In the genomic region with DNA sequence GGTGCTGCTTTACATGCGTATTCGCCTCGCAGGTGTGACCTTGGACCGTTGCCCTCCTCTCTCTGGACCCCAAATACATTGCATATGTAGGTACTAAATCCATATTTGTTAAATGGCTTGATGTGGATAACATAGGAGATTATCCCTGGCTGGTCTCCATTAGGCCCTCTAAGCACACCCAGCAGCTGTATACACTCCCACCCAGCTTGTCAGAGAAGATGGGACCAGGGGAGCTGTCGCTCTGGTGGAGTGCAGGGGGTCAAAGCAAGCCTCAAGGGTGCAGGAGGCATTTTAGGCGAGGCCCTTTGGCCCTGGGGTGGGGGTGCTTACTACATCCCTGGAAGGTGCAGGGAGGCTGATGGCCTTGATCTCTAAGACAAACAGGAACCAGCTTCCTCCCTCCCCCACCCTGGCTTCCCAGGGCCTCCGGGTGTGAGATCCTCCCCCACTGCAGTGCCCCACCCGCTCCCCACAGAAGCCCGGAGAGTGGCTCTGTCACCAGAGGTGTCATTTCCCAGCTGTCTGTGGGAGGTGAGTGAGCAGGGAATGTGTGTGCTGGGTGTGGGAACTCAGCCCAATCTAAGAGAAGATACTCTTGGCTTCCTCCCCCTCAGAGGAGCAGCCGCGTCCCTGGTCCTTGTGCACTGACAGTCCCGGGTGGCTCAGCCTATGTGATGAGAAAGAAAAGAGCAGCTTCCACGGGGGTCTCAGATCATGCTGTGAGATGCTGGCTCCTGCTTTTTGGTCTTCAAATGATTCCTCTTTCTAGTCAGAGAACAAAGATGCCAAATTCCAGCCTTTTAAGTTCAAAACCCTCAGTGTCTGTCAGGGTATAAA, we compare ENCODE assay signal across 1 cellular context.
TF ChIP-seq lines count a peak whose summit lies in the region.

No MANE protein-coding gene starts in this region.

TF ChIP-seq in HepG2, 621 proteins besides CTCF, POLR2A, EP300 and RAD21 (continued from another document and continues in another):
- TF ChIP-seq ZNF687 (CRISPR knock-in tag; IDR thresholded peaks at IDR 0.05) (peak; percentile 41; the same call in 1 of the 2 replicates), PLRG1 (conservative IDR thresholded peaks at IDR 0.05) (no peak), KDM5A (IDR thresholded peaks at IDR 0.05; ENCODE audit: borderline replicate concordance, low read length) (no peak), NR0B2 (CRISPR knock-in tag; IDR thresholded peaks at IDR 0.05) (no peak), ZSCAN25 (CRISPR knock-in tag; IDR thresholded peaks at IDR 0.05) (no peak), KDM3A (CRISPR knock-in tag; IDR thresholded peaks at IDR 0.05; ENCODE audit: low read depth) (no peak), FLYWCH1 (CRISPR knock-in tag; IDR thresholded peaks at IDR 0.05) (no peak), SP140L (CRISPR knock-in tag; IDR thresholded peaks at IDR 0.05; ENCODE audit: borderline replicate concordance) (no peak), TCF12 (IDR thresholded peaks at IDR 0.05) (no peak), TCF12 (CRISPR knock-in tag; IDR thresholded peaks at IDR 0.05) (no peak), ISX (CRISPR knock-in tag; conservative IDR thresholded peaks at IDR 0.05) (no peak), GATAD2A (CRISPR knock-in tag; IDR thresholded peaks at IDR 0.05) (peak; percentile 68), TAF1 (CRISPR knock-in tag; IDR thresholded peaks at IDR 0.05) (0 out of 2 replicates have a peak, but pooled peaks have one; percentile 24), FOXC1 (CRISPR knock-in tag; IDR thresholded peaks at IDR 0.05; ENCODE audit: borderline replicate concordance) (no peak), ZBTB44 (CRISPR knock-in tag; IDR thresholded peaks at IDR 0.05) (no peak), MAZ (IDR thresholded peaks at IDR 0.05; ENCODE audit: borderline replicate concordance, low read depth, low read length) (no peak), MAZ (CRISPR knock-in tag; IDR thresholded peaks at IDR 0.05; ENCODE audit: low read depth) (no peak; the same call in none of the 2 replicates), CHCHD3 (CRISPR knock-in tag; IDR thresholded peaks at IDR 0.05) (no peak), DDIT3 (CRISPR knock-in tag; IDR thresholded peaks at IDR 0.05) (no peak), SETDB1 (CRISPR knock-in tag; IDR thresholded peaks at IDR 0.05; ENCODE audit: borderline replicate concordance) (no peak), DMAP1 (CRISPR knock-in tag; IDR thresholded peaks at IDR 0.05) (no peak), NONO (IDR thresholded peaks at IDR 0.05) (no peak), NONO (CRISPR knock-in tag; conservative IDR thresholded peaks at IDR 0.05) (peak; percentile 47), JARID2 (CRISPR knock-in tag; IDR thresholded peaks at IDR 0.05; ENCODE audit: insufficient replicate concordance) (no peak), ZNF160 (CRISPR knock-in tag; IDR thresholded peaks at IDR 0.05) (no peak), KAT7 (CRISPR knock-in tag; IDR thresholded peaks at IDR 0.05; ENCODE audit: borderline replicate concordance) (no peak), FIP1L1 (IDR thresholded peaks at IDR 0.05; ENCODE audit: borderline replicate concordance, insufficient read depth, low read depth, low read length) (no peak), ZNF615 (CRISPR knock-in tag; IDR thresholded peaks at IDR 0.05; ENCODE audit: borderline replicate concordance) (no peak), SOX6 (IDR thresholded peaks at IDR 0.05) (no peak), SOX6 (CRISPR knock-in tag; IDR thresholded peaks at IDR 0.05) (peak; percentile 63), ZNF431 (CRISPR knock-in tag; IDR thresholded peaks at IDR 0.05; ENCODE audit: borderline replicate concordance, low read depth) (0 out of 2 replicates have a peak, but pooled peaks have one; percentile 22), DPF2 (CRISPR knock-in tag; IDR thresholded peaks at IDR 0.05; ENCODE audit: borderline replicate concordance, low read depth) (0 out of 2 replicates have a peak, but pooled peaks have one; percentile 35)
- TF ChIP-seq, protein P1, sequence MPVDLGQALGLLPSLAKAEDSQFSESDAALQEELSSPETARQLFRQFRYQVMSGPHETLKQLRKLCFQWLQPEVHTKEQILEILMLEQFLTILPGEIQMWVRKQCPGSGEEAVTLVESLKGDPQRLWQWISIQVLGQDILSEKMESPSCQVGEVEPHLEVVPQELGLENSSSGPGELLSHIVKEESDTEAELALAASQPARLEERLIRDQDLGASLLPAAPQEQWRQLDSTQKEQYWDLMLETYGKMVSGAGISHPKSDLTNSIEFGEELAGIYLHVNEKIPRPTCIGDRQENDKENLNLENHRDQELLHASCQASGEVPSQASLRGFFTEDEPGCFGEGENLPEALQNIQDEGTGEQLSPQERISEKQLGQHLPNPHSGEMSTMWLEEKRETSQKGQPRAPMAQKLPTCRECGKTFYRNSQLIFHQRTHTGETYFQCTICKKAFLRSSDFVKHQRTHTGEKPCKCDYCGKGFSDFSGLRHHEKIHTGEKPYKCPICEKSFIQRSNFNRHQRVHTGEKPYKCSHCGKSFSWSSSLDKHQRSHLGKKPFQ (CRISPR knock-in tag; IDR thresholded peaks at IDR 0.05; ENCODE audit: insufficient replicate concordance): no peak
- TF ChIP-seq, protein P2, sequence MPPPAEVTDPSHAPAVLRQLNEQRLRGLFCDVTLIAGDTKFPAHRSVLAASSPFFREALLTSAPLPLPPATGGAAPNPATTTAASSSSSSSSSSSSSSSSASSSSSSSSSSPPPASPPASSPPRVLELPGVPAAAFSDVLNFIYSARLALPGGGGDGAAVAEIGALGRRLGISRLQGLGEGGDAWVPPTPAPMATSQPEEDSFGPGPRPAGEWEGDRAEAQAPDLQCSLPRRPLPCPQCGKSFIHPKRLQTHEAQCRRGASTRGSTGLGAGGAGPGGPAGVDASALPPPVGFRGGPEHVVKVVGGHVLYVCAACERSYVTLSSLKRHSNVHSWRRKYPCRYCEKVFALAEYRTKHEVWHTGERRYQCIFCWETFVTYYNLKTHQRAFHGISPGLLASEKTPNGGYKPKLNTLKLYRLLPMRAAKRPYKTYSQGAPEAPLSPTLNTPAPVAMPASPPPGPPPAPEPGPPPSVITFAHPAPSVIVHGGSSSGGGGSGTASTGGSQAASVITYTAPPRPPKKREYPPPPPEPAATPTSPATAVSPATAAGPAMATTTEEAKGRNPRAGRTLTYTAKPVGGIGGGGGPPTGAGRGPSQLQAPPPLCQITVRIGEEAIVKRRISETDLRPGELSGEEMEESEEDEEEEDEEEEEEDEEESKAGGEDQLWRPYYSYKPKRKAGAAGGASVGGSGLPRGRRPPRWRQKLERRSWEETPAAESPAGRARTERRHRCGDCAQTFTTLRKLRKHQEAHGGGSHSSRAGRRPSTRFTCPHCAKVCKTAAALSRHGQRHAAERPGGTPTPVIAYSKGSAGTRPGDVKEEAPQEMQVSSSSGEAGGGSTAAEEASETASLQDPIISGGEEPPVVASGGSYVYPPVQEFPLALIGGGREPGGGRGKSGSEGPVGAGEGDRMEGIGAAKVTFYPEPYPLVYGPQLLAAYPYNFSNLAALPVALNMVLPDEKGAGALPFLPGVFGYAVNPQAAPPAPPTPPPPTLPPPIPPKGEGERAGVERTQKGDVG (CRISPR knock-in tag; IDR thresholded peaks at IDR 0.05; ENCODE audit: borderline replicate concordance): no peak
- TF ChIP-seq, protein P3, sequence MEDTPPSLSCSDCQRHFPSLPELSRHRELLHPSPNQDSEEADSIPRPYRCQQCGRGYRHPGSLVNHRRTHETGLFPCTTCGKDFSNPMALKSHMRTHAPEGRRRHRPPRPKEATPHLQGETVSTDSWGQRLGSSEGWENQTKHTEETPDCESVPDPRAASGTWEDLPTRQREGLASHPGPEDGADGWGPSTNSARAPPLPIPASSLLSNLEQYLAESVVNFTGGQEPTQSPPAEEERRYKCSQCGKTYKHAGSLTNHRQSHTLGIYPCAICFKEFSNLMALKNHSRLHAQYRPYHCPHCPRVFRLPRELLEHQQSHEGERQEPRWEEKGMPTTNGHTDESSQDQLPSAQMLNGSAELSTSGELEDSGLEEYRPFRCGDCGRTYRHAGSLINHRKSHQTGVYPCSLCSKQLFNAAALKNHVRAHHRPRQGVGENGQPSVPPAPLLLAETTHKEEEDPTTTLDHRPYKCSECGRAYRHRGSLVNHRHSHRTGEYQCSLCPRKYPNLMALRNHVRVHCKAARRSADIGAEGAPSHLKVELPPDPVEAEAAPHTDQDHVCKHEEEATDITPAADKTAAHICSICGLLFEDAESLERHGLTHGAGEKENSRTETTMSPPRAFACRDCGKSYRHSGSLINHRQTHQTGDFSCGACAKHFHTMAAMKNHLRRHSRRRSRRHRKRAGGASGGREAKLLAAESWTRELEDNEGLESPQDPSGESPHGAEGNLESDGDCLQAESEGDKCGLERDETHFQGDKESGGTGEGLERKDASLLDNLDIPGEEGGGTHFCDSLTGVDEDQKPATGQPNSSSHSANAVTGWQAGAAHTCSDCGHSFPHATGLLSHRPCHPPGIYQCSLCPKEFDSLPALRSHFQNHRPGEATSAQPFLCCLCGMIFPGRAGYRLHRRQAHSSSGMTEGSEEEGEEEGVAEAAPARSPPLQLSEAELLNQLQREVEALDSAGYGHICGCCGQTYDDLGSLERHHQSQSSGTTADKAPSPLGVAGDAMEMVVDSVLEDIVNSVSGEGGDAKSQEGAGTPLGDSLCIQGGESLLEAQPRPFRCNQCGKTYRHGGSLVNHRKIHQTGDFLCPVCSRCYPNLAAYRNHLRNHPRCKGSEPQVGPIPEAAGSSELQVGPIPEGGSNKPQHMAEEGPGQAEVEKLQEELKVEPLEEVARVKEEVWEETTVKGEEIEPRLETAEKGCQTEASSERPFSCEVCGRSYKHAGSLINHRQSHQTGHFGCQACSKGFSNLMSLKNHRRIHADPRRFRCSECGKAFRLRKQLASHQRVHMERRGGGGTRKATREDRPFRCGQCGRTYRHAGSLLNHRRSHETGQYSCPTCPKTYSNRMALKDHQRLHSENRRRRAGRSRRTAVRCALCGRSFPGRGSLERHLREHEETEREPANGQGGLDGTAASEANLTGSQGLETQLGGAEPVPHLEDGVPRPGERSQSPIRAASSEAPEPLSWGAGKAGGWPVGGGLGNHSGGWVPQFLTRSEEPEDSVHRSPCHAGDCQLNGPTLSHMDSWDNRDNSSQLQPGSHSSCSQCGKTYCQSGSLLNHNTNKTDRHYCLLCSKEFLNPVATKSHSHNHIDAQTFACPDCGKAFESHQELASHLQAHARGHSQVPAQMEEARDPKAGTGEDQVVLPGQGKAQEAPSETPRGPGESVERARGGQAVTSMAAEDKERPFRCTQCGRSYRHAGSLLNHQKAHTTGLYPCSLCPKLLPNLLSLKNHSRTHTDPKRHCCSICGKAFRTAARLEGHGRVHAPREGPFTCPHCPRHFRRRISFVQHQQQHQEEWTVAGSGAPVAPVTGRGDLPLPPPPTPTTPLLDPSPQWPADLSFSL (CRISPR knock-in tag; IDR thresholded peaks at IDR 0.05): no peak
- TF ChIP-seq, protein P4, sequence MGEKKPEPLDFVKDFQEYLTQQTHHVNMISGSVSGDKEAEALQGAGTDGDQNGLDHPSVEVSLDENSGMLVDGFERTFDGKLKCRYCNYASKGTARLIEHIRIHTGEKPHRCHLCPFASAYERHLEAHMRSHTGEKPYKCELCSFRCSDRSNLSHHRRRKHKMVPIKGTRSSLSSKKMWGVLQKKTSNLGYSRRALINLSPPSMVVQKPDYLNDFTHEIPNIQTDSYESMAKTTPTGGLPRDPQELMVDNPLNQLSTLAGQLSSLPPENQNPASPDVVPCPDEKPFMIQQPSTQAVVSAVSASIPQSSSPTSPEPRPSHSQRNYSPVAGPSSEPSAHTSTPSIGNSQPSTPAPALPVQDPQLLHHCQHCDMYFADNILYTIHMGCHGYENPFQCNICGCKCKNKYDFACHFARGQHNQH (CRISPR knock-in tag; IDR thresholded peaks at IDR 0.05): no peak; the same call in 1 of the 2 replicates
